In the genomic region with DNA sequence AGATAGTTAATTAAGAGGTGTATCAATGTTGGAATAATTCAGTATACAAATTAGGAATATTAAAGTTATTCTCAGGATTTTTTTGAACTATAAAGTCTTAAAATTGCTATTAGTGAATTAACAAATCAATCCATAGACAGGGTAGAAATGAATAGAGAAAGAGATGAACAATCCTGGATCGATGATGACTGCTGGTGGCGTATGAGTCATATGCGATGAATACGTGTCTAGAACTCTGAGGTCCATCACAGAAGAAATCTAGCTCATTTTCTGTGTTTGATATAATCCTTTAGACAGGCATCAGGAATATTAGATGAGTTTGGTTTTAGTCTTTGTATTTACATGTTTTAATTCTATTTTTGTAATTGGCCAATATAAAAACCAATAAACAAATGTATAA, we compare ENCODE assay signal across 19 cellular contexts.
DNase-seq lines count a peak whose midpoint lies in the region; ATAC-seq and TF ChIP-seq lines count a peak whose summit lies in the region.
"Had no signal": no experiment of that assay in that cellular context is flagged by ENCODE, and none has a peak within 500 bp of the region (broad histone marks: within the 10 kb centered on the region; RNA-seq: fewer than 3 reads in every experiment).

No MANE protein-coding gene starts in this region.

- H3K9me3 Mint-ChIP-seq in HFFc6 (no peaks in the 10 kb centered on the region), endothelial cell (ENCODE audit: unreplicated experiment) (no peaks in the 10 kb centered on the region)
- no peaks in the 10 kb centered on the region for H3K9me3 Mint-ChIP-seq in activated CD4-positive, alpha-beta memory T cell treated with anti-CD3 and anti-CD28 coated beads for 36 hours
- H3K9me3 Mint-ChIP-seq: CD4-positive, alpha-beta T cell had no signal

- H3K4me1 Mint-ChIP-seq in HFFc6 (ENCODE audit: low read depth) (peaks cover 95% of the 10 kb centered on the region), endothelial cell (ENCODE audit: unreplicated experiment) (no peaks in the 10 kb centered on the region)
- H3K4me1 Mint-ChIP-seq in activated CD4-positive, alpha-beta memory T cell treated with anti-CD3 and anti-CD28 coated beads for 36 hours (ENCODE audit: low read depth) = no peaks in the 10 kb centered on the region

- in situ Hi-C loops in brain microvascular endothelial cell (cut with HindIII; ENCODE audit: low pct_ligation_motif_present, low sequenced_read_pairs) = no loop called here

- peaks cover 50% of the 10 kb centered on the region for H3K36me3 Mint-ChIP-seq in HFFc6 (ENCODE audit: low read depth)
- H3K36me3 Mint-ChIP-seq in endothelial cell (ENCODE audit: low read depth, unreplicated experiment) = no peaks in the 10 kb centered on the region
- no peaks in the 10 kb centered on the region for H3K36me3 Mint-ChIP-seq in activated CD4-positive, alpha-beta memory T cell treated with anti-CD3 and anti-CD28 coated beads for 36 hours

- H3K4me1 ChIP-seq in ACC112 (ENCODE audit: control insufficient read depth, insufficient read depth, low read length, unreplicated experiment) = peaks cover 32% of the 10 kb centered on the region
- H3K4me1 ChIP-seq: BLaER1 had no signal

- H3K79me2 ChIP-seq in ACC112 (ENCODE audit: control insufficient read depth, insufficient read depth, low read length, unreplicated experiment) = no peaks in the 10 kb centered on the region

- DNase-seq in HFFc6 (no peak), brain microvascular endothelial cell (no peak), kidney tubule cell (ENCODE audit: low spot score) (peak; percentile 71), endothelial cell (ENCODE audit: low spot score) (no peak), sciatic nerve (ENCODE audit: low spot score) (no peak)
- DNase-seq in activated CD4-positive, alpha-beta memory T cell treated with anti-CD3 and anti-CD28 coated beads for 36 hours = no peak
- DNase-seq: CD4-positive, alpha-beta T cell; COR-L47; DND-41; MM.1S; NCI-H1048; NCI-H1417 treated with DMSO at 0.1 percent for 48 hours; NCI-H187; NCI-H446 treated with DMSO at 0.1 percent for 48 hours; NCI-H526 treated with DMSO at 0.1 percent for 48 hours; SHP77 had no signal

- no peak for ATAC-seq in sciatic nerve
- ATAC-seq: K562 had no signal

- CTCF ChIA-PET in activated CD4-positive, alpha-beta memory T cell treated with anti-CD3 and anti-CD28 coated beads for 36 hours (lab: Charles Lee) = no interaction called here

- H3K36me3 ChIP-seq in ACC112 (ENCODE audit: insufficient read depth, low read length) (peaks cover 20% of the 10 kb centered on the region), brain microvascular endothelial cell (replicated peaks) (peaks cover 16% of the 10 kb centered on the region)
- H3K36me3 ChIP-seq: BLaER1 had no signal

- H3K27ac Mint-ChIP-seq in HFFc6 = peak overlapping the region; percentile 40; the same call in 1 of the 2 replicates
- no peak overlapping the region for H3K27ac Mint-ChIP-seq in endothelial cell (ENCODE audit: unreplicated experiment)
- no peak overlapping the region for H3K27ac Mint-ChIP-seq in activated CD4-positive, alpha-beta memory T cell treated with anti-CD3 and anti-CD28 coated beads for 36 hours
- H3K27ac Mint-ChIP-seq: CD4-positive, alpha-beta T cell had no signal

- H3K27me3 Mint-ChIP-seq in HFFc6 (ENCODE audit: insufficient read depth) (peaks cover 11% of the 10 kb centered on the region), endothelial cell (ENCODE audit: unreplicated experiment) (peaks cover 1% of the 10 kb centered on the region)
- H3K27me3 Mint-ChIP-seq in activated CD4-positive, alpha-beta memory T cell treated with anti-CD3 and anti-CD28 coated beads for 36 hours = peaks cover 7% of the 10 kb centered on the region

- H2AFZ ChIP-seq in ACC112 (ENCODE audit: low read length, unreplicated experiment) = no peak overlapping the region

- TF ChIP-seq CTCF in HFFc6 (IDR thresholded peaks at IDR 0.05) (no peak), brain microvascular endothelial cell (IDR thresholded peaks at IDR 0.05; ENCODE audit: low read depth, low read length, missing control alignments) (no peak), endothelial cell (IDR thresholded peaks at IDR 0.05; ENCODE audit: unreplicated experiment) (no peak)

- intact Hi-C loops in sciatic nerve (cut with DNase I) = no loop called here
- intact Hi-C loops in activated CD4-positive, alpha-beta memory T cell treated with anti-CD3 and anti-CD28 coated beads for 36 hours (cut with micrococcal nuclease) = no loop called here

- H3K27me3 ChIP-seq in ACC112 (ENCODE audit: insufficient read depth, low read length) (no peaks in the 10 kb centered on the region), brain microvascular endothelial cell (replicated peaks) (no peaks in the 10 kb centered on the region)
- H3K27me3 ChIP-seq: BLaER1 had no signal

- POLR2A ChIA-PET in activated CD4-positive, alpha-beta memory T cell treated with anti-CD3 and anti-CD28 coated beads for 36 hours (lab: Charles Lee) = no interaction called here

- H3K4me3 ChIP-seq in ACC112 (ENCODE audit: low read depth, low read length) (no peak overlapping the region), brain microvascular endothelial cell (ENCODE audit: low read depth, low read length) (no peak overlapping the region)
- H3K4me3 ChIP-seq: BLaER1, K562 had no signal

- peak overlapping the region; percentile 9; the same call in 1 of the 2 replicates for H3K27ac ChIP-seq in ACC112 (ENCODE audit: low read depth, low read length)
- peak overlapping the region; percentile 72 for H3K27ac ChIP-seq in brain microvascular endothelial cell
- H3K27ac ChIP-seq: BLaER1 had no signal

- H3K4me3 Mint-ChIP-seq in HFFc6 (peak overlapping the region; percentile 44; the same call in 1 of the 2 replicates), endothelial cell (ENCODE audit: unreplicated experiment) (no peak overlapping the region)
- no peak overlapping the region for H3K4me3 Mint-ChIP-seq in activated CD4-positive, alpha-beta memory T cell treated with anti-CD3 and anti-CD28 coated beads for 36 hours
- H3K4me3 Mint-ChIP-seq: CD4-positive, alpha-beta T cell had no signal
